1 cellular context compared by ENCODE assay signal in the genomic region with DNA sequence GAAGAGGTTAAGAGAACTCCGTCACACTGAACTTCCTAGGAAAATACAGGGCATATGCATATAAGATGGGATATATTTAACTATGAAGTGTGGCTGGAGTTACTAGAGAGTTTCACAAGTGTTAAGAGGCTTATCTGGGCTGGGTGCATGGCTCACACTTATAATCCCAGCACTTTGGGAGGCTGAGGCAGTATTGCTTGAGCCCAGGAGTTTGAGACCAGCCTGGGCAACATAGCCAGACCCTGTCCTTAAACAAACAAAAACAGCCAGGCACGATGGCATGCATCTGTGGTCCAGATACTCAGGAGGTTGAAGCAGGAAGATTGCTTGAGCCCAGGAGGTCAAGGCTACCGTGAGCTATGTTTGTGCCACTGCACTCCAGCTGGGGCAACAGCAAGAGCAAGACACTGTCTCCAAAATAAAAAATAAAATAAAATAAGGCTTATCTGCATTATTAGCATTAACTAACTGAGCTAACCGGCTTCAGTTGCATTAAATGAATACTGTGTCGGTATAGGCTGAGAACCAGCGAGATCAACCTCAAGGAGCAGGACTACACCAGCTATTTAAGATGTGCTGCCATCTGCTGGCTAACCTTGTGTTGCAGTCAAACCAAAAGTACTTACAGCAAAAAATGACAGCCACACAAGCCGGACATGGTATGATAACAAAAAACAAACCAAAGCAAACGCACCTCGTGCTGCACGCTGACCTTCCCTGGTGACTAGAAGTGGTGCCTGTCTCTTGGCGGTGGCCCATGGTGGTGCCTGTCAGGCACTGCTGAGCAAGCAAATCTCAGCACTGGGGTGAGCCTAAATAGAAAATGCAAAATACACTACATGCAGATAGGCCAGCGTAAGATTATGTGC.
A peak's percentile ranks its signal among the peaks of the same experiment; 100 is the strongest.
TF ChIP-seq lines count a peak whose summit lies in the region.

No MANE protein-coding gene starts in this region.

TF ChIP-seq in HepG2, 621 proteins besides CTCF, POLR2A, EP300 and RAD21 (continued from another document):
- TF ChIP-seq, protein P1, sequence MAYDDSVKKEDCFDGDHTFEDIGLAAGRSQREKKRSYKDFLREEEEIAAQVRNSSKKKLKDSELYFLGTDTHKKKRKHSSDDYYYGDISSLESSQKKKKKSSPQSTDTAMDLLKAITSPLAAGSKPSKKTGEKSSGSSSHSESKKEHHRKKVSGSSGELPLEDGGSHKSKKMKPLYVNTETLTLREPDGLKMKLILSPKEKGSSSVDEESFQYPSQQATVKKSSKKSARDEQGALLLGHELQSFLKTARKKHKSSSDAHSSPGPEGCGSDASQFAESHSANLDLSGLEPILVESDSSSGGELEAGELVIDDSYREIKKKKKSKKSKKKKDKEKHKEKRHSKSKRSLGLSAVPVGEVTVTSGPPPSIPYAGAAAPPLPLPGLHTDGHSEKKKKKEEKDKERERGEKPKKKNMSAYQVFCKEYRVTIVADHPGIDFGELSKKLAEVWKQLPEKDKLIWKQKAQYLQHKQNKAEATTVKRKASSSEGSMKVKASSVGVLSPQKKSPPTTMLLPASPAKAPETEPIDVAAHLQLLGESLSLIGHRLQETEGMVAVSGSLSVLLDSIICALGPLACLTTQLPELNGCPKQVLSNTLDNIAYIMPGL (CRISPR knock-in tag; IDR thresholded peaks at IDR 0.05; ENCODE audit: borderline replicate concordance in 1 of 2, low read depth in 1 of 2): 0 out of 4 replicates have a peak, but pooled peaks have one; percentile 28 to 48
- TF ChIP-seq WIZ (CRISPR knock-in tag; IDR thresholded peaks at IDR 0.05) (no peak), SMC3 (IDR thresholded peaks at IDR 0.05; ENCODE audit: low read length) (peak; percentile 52; the same call in 1 of the 2 replicates), MXI1 (IDR thresholded peaks at IDR 0.05; ENCODE audit: borderline replicate concordance, low read depth, low read length) (0 out of 3 replicates have a peak, but pooled peaks have one; percentile 7), CENPT (CRISPR knock-in tag; IDR thresholded peaks at IDR 0.05; ENCODE audit: low read depth) (no peak), ZNF446 (CRISPR knock-in tag; IDR thresholded peaks at IDR 0.05) (no peak), ZNF768 (CRISPR knock-in tag; IDR thresholded peaks at IDR 0.05) (no peak), TBL1XR1 (IDR thresholded peaks at IDR 0.05; ENCODE audit: borderline replicate concordance, low read length, partially characterized antibody) (no peak), ZNF138 (CRISPR knock-in tag; IDR thresholded peaks at IDR 0.05; ENCODE audit: low read depth) (no peak)
TF ChIP-seq in HepG2: peak in this region for 15.
